9 cellular contexts compared by ENCODE assay signal in genomic region chr1:16888806-16889178, GRCh38. TPM values are rescaled to one million over a fixed set of nuclear protein-coding genes. Genes with fewer than 3 reads are reported as not detected.
A peak's percentile ranks its signal among the peaks of the same experiment; 100 is the strongest.
DNase-seq lines count a peak whose midpoint lies in the region; ATAC-seq, FAIRE-seq and TF ChIP-seq lines count a peak whose summit lies in the region.
"Had no signal": no experiment of that assay in that cellular context is flagged by ENCODE, and none has a peak within 500 bp of the region (broad histone marks: within the 10 kb centered on the region; RNA-seq: fewer than 3 reads in every experiment).

No MANE protein-coding gene starts in this region.

- peaks cover 1% of the 10 kb centered on the region for H3K36me3 Mint-ChIP-seq in activated CD4-positive, alpha-beta T cell treated with anti-CD3 and anti-CD28 coated beads for 36 hours (ENCODE audit: low read depth)

- peak overlapping the region; percentile 93 for H3K27ac Mint-ChIP-seq in activated CD4-positive, alpha-beta T cell treated with anti-CD3 and anti-CD28 coated beads for 36 hours

- peak overlapping the region; percentile 84 for H3K4me3 Mint-ChIP-seq in activated CD4-positive, alpha-beta T cell treated with anti-CD3 and anti-CD28 coated beads for 36 hours

- H3K4me1 Mint-ChIP-seq in activated CD4-positive, alpha-beta T cell treated with anti-CD3 and anti-CD28 coated beads for 36 hours: peaks cover 18% of the 10 kb centered on the region

- peak; percentile 26 for DNase-seq in activated CD4-positive, alpha-beta T cell treated with anti-CD3 and anti-CD28 coated beads for 36 hours
- no peak for DNase-seq in activated CD4-positive, alpha-beta T cell treated with anti-CD3 and anti-CD28 coated beads, Interleukin-2, amount 50 U/mL, for 48 hours
- no peak for DNase-seq in GM12878 (ENCODE audit: low read depth, low spot score)
- peak; percentile 28 for DNase-seq in kidney tubule cell (ENCODE audit: low spot score)
- DNase-seq: DND-41 had no signal

- POLR2A ChIA-PET in activated CD4-positive, alpha-beta T cell treated with anti-CD3 and anti-CD28 coated beads for 36 hours (lab: Charles Lee): interaction anchor here (0.8 to 1.5 kb wide), 2 partner anchors 17 to 285 kb away, joined by 3 to 22 read pairs; no protein-coding TSS in a partner anchor
- POLR2A ChIA-PET in GM12878 (lab: Charles Lee): no interaction called here

- FAIRE-seq in GM12878 (lab: Jason Lieb, UNC): no peak

- ATAC-seq in activated CD4-positive, alpha-beta T cell treated with anti-CD3 and anti-CD28 coated beads for 36 hours: peak; percentile 44
- ATAC-seq in GM12878: no peak
- ATAC-seq in GM21360 (IDR thresholded peaks at IDR 0.05; ENCODE audit: unreplicated experiment): no peak
- ATAC-seq in HG03342 (IDR thresholded peaks at IDR 0.05; ENCODE audit: unreplicated experiment): no peak
- ATAC-seq in GM18520 (IDR thresholded peaks at IDR 0.05; ENCODE audit: unreplicated experiment): no peak

- TF ChIP-seq EP300 in GM12878 (IDR thresholded peaks at IDR 0.05; ENCODE audit: borderline replicate concordance in 1 of 2, control insufficient read depth in 1 of 2, low read depth in 2 of 2, low read length in 2 of 2): no peak

- no TSS peak for BruUV-seq in GM12878 (replicated peaks; lab: Mats Ljungman, UMichigan)

- SMC1A ChIA-PET in GM12878 (lab: Charles Lee; ENCODE audit: uncharacterized antibody, unreplicated experiment): no interaction called here

- H3K9ac ChIP-seq in GM12878 (ENCODE audit: control insufficient read depth, insufficient read depth, low read length): no peak overlapping the region; the same call in 1 of the 2 replicates

- 14% methylated on average over 20 of the region's 20 CpGs for WGBS in GM12878 (ENCODE audit: insufficient coverage, insufficient replicate concordance, low lambda C conversion rate, missing lambda C conversion rate)

- TF ChIP-seq RAD21 in GM12878 (IDR thresholded peaks at IDR 0.05; ENCODE audit: insufficient read depth, low read depth, low read length): no peak

- H4K20me1 ChIP-seq in GM12878 (ENCODE audit: control insufficient read depth, insufficient read depth): no peaks in the 10 kb centered on the region

- TF ChIP-seq CTCF in GM12878 (IDR thresholded peaks at IDR 0.05 in 2 of 3, conservative IDR thresholded peaks at IDR 0.05 in 1 of 3; ENCODE audit: control insufficient read depth in 2 of 3, extremely low read depth in 1 of 3, insufficient read depth in 1 of 3, low read depth in 3 of 3, low read length in 3 of 3): no peak

- no peaks in the 10 kb centered on the region for H3K79me2 ChIP-seq in GM12878 (ENCODE audit: control insufficient read depth, insufficient read depth, low read length)

- H3K27ac ChIP-seq in GM12878 (ENCODE audit: control insufficient read depth, insufficient read depth) (no peak overlapping the region), temporal lobe (ENCODE audit: low read depth, low read length) (peak overlapping the region; percentile 81)

- intact Hi-C loops in activated CD4-positive, alpha-beta T cell treated with anti-CD3 and anti-CD28 coated beads for 36 hours (cut with DNase I, micrococcal nuclease): loop anchor here in 1 of 2 experiments (1.0 kb wide), 1 partner anchor 15 kb away; no protein-coding TSS in a partner anchor
- intact Hi-C loops in GM12878 (cut with micrococcal nuclease; ENCODE audit: unreplicated experiment): no loop called here

- RAD21 ChIA-PET in GM12878 (lab: Charles Lee; ENCODE audit: unreplicated experiment): no interaction called here

- H3K36me3 ChIP-seq in GM12878 (ENCODE audit: control insufficient read depth in 2 of 2, insufficient read depth in 2 of 2, low read length in 1 of 2): no peaks in the 10 kb centered on the region

- in situ Hi-C loops in GM12878 (cut with MboI): no loop called here

- peak overlapping the region; percentile 39; the same call in 1 of the 2 replicates for H3K4me3 ChIP-seq in GM12878

- no peak for TF ChIP-seq POLR2A in GM12878 (IDR thresholded peaks at IDR 0.05; ENCODE audit: low read depth, low read length)

- no peaks in the 10 kb centered on the region for H3K4me1 ChIP-seq in GM12878 (ENCODE audit: control insufficient read depth, insufficient read depth, low read length)

- peak overlapping the region; percentile 41; the same call in 1 of the 2 replicates for H2AFZ ChIP-seq in GM12878 (ENCODE audit: control insufficient read depth, low read depth, low read length)

- H3K27me3 ChIP-seq in GM12878 (replicated peaks in 1 of 2; ENCODE audit: control insufficient read depth in 2 of 2, insufficient read depth in 2 of 2, low read length in 1 of 2): peaks cover 0 to 1% of the 10 kb centered on the region in 2 experiments; a peak in 2 of 4 replicates

- no peaks in the 10 kb centered on the region for H3K9me3 ChIP-seq in GM12878 (replicated peaks; ENCODE audit: control insufficient read depth, insufficient read depth, low read length)

- no peaks in the 10 kb centered on the region for H3K9me3 Mint-ChIP-seq in activated CD4-positive, alpha-beta T cell treated with anti-CD3 and anti-CD28 coated beads for 36 hours (ENCODE audit: low read depth)

- peak overlapping the region; percentile 71; the same call in 1 of the 2 replicates for H3K4me2 ChIP-seq in GM12878 (ENCODE audit: control insufficient read depth, insufficient read depth)

- H3K27me3 Mint-ChIP-seq in activated CD4-positive, alpha-beta T cell treated with anti-CD3 and anti-CD28 coated beads for 36 hours: peaks cover 2% of the 10 kb centered on the region

- CTCF ChIA-PET in activated CD4-positive, alpha-beta T cell treated with anti-CD3 and anti-CD28 coated beads for 36 hours (lab: Charles Lee): interaction anchor here (0.9 kb wide), 1 partner anchor 162 kb away, joined by 3 read pairs; no protein-coding TSS in a partner anchor
- CTCF ChIA-PET in GM12878 (lab: Yijun Ruan, JAX): interaction anchor here (0.7 kb wide), 1 partner anchor 157 kb away, joined by 3 read pairs; no protein-coding TSS in a partner anchor

TF ChIP-seq in GM12878, 131 proteins besides CTCF, POLR2A, EP300 and RAD21 (continues in another document):
- TF ChIP-seq RB1 (IDR thresholded peaks at IDR 0.05; ENCODE audit: borderline replicate concordance) (no peak), BMI1 (IDR thresholded peaks at IDR 0.05; ENCODE audit: borderline replicate concordance) (no peak), TCF7 (IDR thresholded peaks at IDR 0.05; ENCODE audit: borderline replicate concordance) (no peak), TCF3 (IDR thresholded peaks at IDR 0.05; ENCODE audit: borderline replicate concordance, insufficient read depth, low read depth, low read length) (no peak), JUND (IDR thresholded peaks at IDR 0.05; ENCODE audit: low read depth, low read length) (no peak), SMAD5 (IDR thresholded peaks at IDR 0.05; ENCODE audit: low read depth) (no peak), GABPA (IDR thresholded peaks at IDR 0.05; ENCODE audit: low read depth) (no peak), NR2C2 (IDR thresholded peaks at IDR 0.05; ENCODE audit: borderline replicate concordance, control insufficient read depth, insufficient read length, low read depth) (no peak)

RNA-seq across cellular contexts. Expression of gene RNU1-2, which starts 7.0 kb away (rescaled TPM):
- total RNA-seq in activated CD4-positive, alpha-beta T cell treated with anti-CD3 and anti-CD28 coated beads for 36 hours: 1,000 to 10,000 TPM; 1,573 to 2,291 TPM
- under 0.01 TPM in 2 replicates for total RNA-seq in GM12878 (2013; cell fraction: nucleolus; rRNA removed)
- total RNA-seq in GM12878 (2014; rRNA removed) (under 0.01 TPM in 2 replicates), GM12878 (2014; rRNA removed; fragmentation: Illumina TruSeq; extraction: Trizol) (20,946 and 25,634 TPM in 2 replicates), GM12878 (2021) (2,403 and 2,678 TPM in 2 replicates), temporal lobe (73,230 TPM)
- not detected for polyA plus RNA-seq in GM12878 (2011; ENCODE audit: low read depth)
- polyA plus RNA-seq in GM12878 (2011; rRNA removed) (82.4 and 113 TPM in 2 replicates), GM12878 (2014; fragmentation: Illumina TruSeq; extraction: Trizol) (not detected in 2 replicates), GM12878 (2014; fragmentation: Nextera tagmentation; extraction: Ambion mirVana) (1 to 10 TPM; 4.5 to 4.9 TPM), GM12878 (2014; rRNA removed) (not detected in 2 replicates), GM12878 (2016; fragmentation: Nextera tagmentation; extraction: Ambion mirVana) (1 to 10 TPM; 2.6 to 3.6 TPM)
- under 0.01 TPM in 1 of 2 replicates, not detected in the other for polyA plus RNA-seq in GM12878 (2011; cell fraction: cytosol; rRNA removed)
- polyA plus RNA-seq in GM12878 (2011; cell fraction: nucleus; rRNA removed): under 0.01 TPM in 2 replicates
- polyA plus RNA-seq in GM12878 (2012): 66.2 TPM in 1 of 2 replicates, not detected in the other
- under 0.01 and 12,429 TPM in 2 replicates for polyA minus RNA-seq in GM12878 (2011; rRNA and poly(A)+ RNA removed)
- 90,580 and 95,504 TPM in 2 replicates for polyA minus RNA-seq in GM12878 (2011; cell fraction: cytosol; rRNA and poly(A)+ RNA removed)
- 67,711 and 110,374 TPM in 2 replicates for polyA minus RNA-seq in GM12878 (2011; cell fraction: nucleus; rRNA and poly(A)+ RNA removed)

RNA-seq across cellular contexts. Expression of gene CROCC, which starts 32.9 kb away (rescaled TPM):
- total RNA-seq in activated CD4-positive, alpha-beta T cell treated with anti-CD3 and anti-CD28 coated beads for 36 hours: 10 to 100 TPM; 18.4 to 25.7 TPM
- 9.3 and 12.0 TPM in 2 replicates for total RNA-seq in GM12878 (2013; cell fraction: nucleolus; rRNA removed)
- total RNA-seq in GM12878 (2014; rRNA removed) (3.2 and 3.4 TPM in 2 replicates), GM12878 (2014; rRNA removed; fragmentation: Illumina TruSeq; extraction: Trizol) (1.8 and 1.9 TPM in 2 replicates), GM12878 (2021) (3.3 and 3.4 TPM in 2 replicates), temporal lobe (20.7 TPM)
- polyA plus RNA-seq in GM12878 (2011; ENCODE audit: low read depth): 2.2 TPM
- polyA plus RNA-seq in GM12878 (2011; rRNA removed) (1.4 and 2.7 TPM in 2 replicates), GM12878 (2014; fragmentation: Illumina TruSeq; extraction: Trizol) (1.0 and 3.0 TPM in 2 replicates), GM12878 (2014; fragmentation: Nextera tagmentation; extraction: Ambion mirVana) (under 1 TPM; 0.04 to 0.05 TPM), GM12878 (2014; rRNA removed) (5.0 and 5.5 TPM in 2 replicates), GM12878 (2016; fragmentation: Nextera tagmentation; extraction: Ambion mirVana) (under 1 TPM; 0.82 to 0.84 TPM)
- 2.1 and 3.4 TPM in 2 replicates for polyA plus RNA-seq in GM12878 (2011; cell fraction: cytosol; rRNA removed)
- 21.7 and 22.1 TPM in 2 replicates for polyA plus RNA-seq in GM12878 (2011; cell fraction: nucleus; rRNA removed)
- polyA plus RNA-seq in GM12878 (2012): 3.6 and 6.5 TPM in 2 replicates
- 3.1 and 5.0 TPM in 2 replicates for polyA minus RNA-seq in GM12878 (2011; rRNA and poly(A)+ RNA removed)
- 0.52 and 0.53 TPM in 2 replicates for polyA minus RNA-seq in GM12878 (2011; cell fraction: cytosol; rRNA and poly(A)+ RNA removed)
- polyA minus RNA-seq in GM12878 (2011; cell fraction: nucleus; rRNA and poly(A)+ RNA removed): 4.2 and 6.5 TPM in 2 replicates

Comparison
In these comparisons a context has a peak if more than half of its experiments do, and no peak if none do; other contexts are left out.
1. DNase-seq: peak in activated CD4-positive, alpha-beta T cell treated with anti-CD3 and anti-CD28 coated beads for 36 hours (single experiment) and kidney tubule cell (single experiment); none in activated CD4-positive, alpha-beta T cell treated with anti-CD3 and anti-CD28 coated beads, Interleukin-2, amount 50 U/mL, for 48 hours (0 of 2) and GM12878 (single experiment).